8 cellular contexts compared by ENCODE assay signal in the genomic region with DNA sequence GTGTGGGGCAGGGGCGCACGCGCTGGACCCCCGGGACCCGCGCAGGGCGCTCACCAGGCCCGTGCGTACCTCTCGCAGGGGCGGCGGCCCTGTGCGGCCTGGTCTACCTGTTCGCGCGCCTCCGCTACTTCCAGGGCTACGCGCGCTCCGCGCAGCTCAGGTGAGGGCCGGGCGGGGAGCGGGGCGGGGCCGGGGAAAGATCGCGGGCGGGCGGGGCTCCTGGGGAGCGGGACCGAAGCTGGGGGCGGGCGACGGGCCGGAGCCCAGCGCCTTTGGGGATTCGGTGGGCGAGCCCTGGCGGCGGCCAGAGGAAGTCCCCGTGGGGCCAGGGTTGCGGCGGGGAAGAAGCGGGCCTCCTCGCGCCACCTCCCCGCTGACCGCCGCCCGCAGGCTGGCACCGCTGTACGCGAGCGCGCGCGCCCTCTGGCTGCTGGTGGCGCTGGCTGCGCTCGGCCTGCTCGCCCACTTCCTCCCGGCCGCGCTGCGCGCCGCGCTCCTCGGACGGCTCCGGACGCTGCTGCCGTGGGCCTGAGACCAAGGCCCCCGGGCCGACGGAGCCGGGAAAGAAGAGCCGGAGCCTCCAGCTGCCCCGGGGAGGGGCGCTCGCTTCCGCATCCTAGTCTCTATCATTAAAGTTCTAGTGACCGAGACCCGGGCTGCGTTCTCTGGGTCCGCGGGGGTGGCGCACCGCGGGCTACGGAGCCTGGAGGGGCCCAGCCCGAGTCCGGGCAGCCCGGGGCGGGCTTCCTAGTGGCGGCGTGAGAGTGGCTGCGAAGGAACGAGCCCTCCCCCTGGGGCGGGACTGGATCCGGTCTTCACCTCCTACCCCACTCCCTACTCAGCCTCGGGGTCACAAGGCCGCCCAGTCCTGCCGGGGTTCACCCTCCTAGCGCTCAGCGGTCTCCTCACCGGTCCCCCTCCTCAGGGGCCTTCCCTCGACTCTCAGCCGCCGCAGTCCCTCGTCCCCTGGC. TPM values are rescaled to one million over a fixed set of nuclear protein-coding genes. Genes with fewer than 3 reads are reported as not detected.
DNase-seq lines count a peak whose midpoint lies in the region; ATAC-seq and TF ChIP-seq lines count a peak whose summit lies in the region.

No MANE protein-coding gene starts in this region.

- peak; percentile 78 for TF ChIP-seq CTCF in neural crest cell (conservative IDR thresholded peaks at IDR 0.05)
- TF ChIP-seq CTCF in type B pancreatic cell (conservative IDR thresholded peaks at IDR 0.05) = peak; percentile 81

- H3K9me3 ChIP-seq in ES-I3 (ENCODE audit: control insufficient read depth, insufficient read depth, low read length) = no peaks in the 10 kb centered on the region
- H3K9me3 ChIP-seq in HUES64 (ENCODE audit: insufficient read depth, low read depth, low read length) = no peaks in the 10 kb centered on the region

- peak overlapping the region; percentile 78 for H3K4me3 Mint-ChIP-seq in neural crest cell
- peak overlapping the region; percentile 80 for H3K4me3 Mint-ChIP-seq in type B pancreatic cell

- peaks cover 2% of the 10 kb centered on the region for H3K27me3 Mint-ChIP-seq in neural crest cell (ENCODE audit: low read depth)
- no peaks in the 10 kb centered on the region for H3K27me3 Mint-ChIP-seq in type B pancreatic cell

- H3K27me3 ChIP-seq in HUES64 (ENCODE audit: insufficient read depth, low read length) = peaks cover 3% of the 10 kb centered on the region; the same call in 1 of the 2 replicates

- no peaks in the 10 kb centered on the region for H3K9me3 Mint-ChIP-seq in neural crest cell
- H3K9me3 Mint-ChIP-seq in type B pancreatic cell = no peaks in the 10 kb centered on the region

- H3K27ac Mint-ChIP-seq in neural crest cell (ENCODE audit: unreplicated experiment) (no peak overlapping the region), type B pancreatic cell (peak overlapping the region; percentile 66)

- H3K4me3 ChIP-seq in HUES64 (ENCODE audit: low read length) = peak overlapping the region; percentile 80

- H3K4me1 Mint-ChIP-seq in neural crest cell = peaks cover 5% of the 10 kb centered on the region
- H3K4me1 Mint-ChIP-seq in type B pancreatic cell (ENCODE audit: unreplicated experiment) = no peaks in the 10 kb centered on the region

- H3K27ac ChIP-seq in HUES64 (ENCODE audit: low read depth, low read length) = peak overlapping the region; percentile 62

- H3K36me3 ChIP-seq in ES-I3 (ENCODE audit: insufficient read depth, low read length) (no peaks in the 10 kb centered on the region), HUES64 (ENCODE audit: insufficient read depth, low read length) (peaks cover 24% of the 10 kb centered on the region)

- ATAC-seq in GM21528 (IDR thresholded peaks at IDR 0.05; ENCODE audit: low FRiP score, unreplicated experiment) = peak; percentile 78

- DNase-seq in RPMI8226 = peak; percentile 90
- DNase-seq in activated gamma-delta T cell treated with anti-CD3 and anti-CD28 coated beads, Interleukin-2, amount 50 U/mL, for 16 hours (ENCODE audit: low read depth) = peak; percentile 45
- peak; percentile 73 for DNase-seq in foreskin melanocyte
- peak; percentile 80 for DNase-seq in neural crest cell (ENCODE audit: low read depth, low spot score)
- DNase-seq in type B pancreatic cell (ENCODE audit: extremely low spot score, unreplicated experiment) = peak; percentile 91

- peaks cover 4% of the 10 kb centered on the region for H3K36me3 Mint-ChIP-seq in neural crest cell (ENCODE audit: low read depth)
- H3K36me3 Mint-ChIP-seq in type B pancreatic cell = peaks cover 6% of the 10 kb centered on the region

- WGBS in HUES64 = 1% methylated on average over 113 of the region's 113 CpGs

- H3K9ac ChIP-seq in ES-I3 (ENCODE audit: low read depth, low read length) (peak overlapping the region; percentile 86), HUES64 (ENCODE audit: low read depth, low read length) (peak overlapping the region; percentile 84)

- H3K4me1 ChIP-seq in ES-I3 (ENCODE audit: insufficient read depth, low read length) (peaks cover 6% of the 10 kb centered on the region; the same call in 1 of the 2 replicates), HUES64 (ENCODE audit: insufficient read depth, low read length) (peaks cover 5% of the 10 kb centered on the region)

RNA-seq across cellular contexts. Expression of gene LTC4S, which starts 2.4 kb away (rescaled TPM):
- polyA plus RNA-seq in HUES64 (2013, experiment 1 of 2) = not detected
- 1.3 TPM for polyA plus RNA-seq in HUES64 (2013, experiment 2 of 2)
- total RNA-seq in neural crest cell = 2.4 and 3.3 TPM in 2 replicates
- 4.0 and 6.5 TPM in 2 replicates for total RNA-seq in type B pancreatic cell (ENCODE audit: low replicate concordance)

RNA-seq across cellular contexts. Expression of gene MGAT4B, which starts 10.5 kb away (rescaled TPM):
- polyA plus RNA-seq in HUES64 (2013, experiment 1 of 2) = 54.7 TPM
- polyA plus RNA-seq in HUES64 (2013, experiment 2 of 2) = 64.0 TPM
- total RNA-seq in neural crest cell = 120 and 124 TPM in 2 replicates
- 169 and 211 TPM in 2 replicates for total RNA-seq in type B pancreatic cell (ENCODE audit: low replicate concordance)

RNA-seq across cellular contexts. Expression of gene SQSTM1, which starts 24.6 kb away (rescaled TPM):
- polyA plus RNA-seq in HUES64 (2013, experiment 1 of 2) = 73.1 TPM
- 62.6 TPM for polyA plus RNA-seq in HUES64 (2013, experiment 2 of 2)
- total RNA-seq in neural crest cell (67.6 and 69.5 TPM in 2 replicates), type B pancreatic cell (ENCODE audit: low replicate concordance) (133 and 191 TPM in 2 replicates)

Comparison
In these comparisons a context has a peak if more than half of its experiments do, and no peak if none do; other contexts are left out.
1. Peak in every context shown above with its lines: DNase-seq, ATAC-seq, H3K4me3 ChIP-seq and H3K27ac ChIP-seq.